In the genomic region with DNA sequence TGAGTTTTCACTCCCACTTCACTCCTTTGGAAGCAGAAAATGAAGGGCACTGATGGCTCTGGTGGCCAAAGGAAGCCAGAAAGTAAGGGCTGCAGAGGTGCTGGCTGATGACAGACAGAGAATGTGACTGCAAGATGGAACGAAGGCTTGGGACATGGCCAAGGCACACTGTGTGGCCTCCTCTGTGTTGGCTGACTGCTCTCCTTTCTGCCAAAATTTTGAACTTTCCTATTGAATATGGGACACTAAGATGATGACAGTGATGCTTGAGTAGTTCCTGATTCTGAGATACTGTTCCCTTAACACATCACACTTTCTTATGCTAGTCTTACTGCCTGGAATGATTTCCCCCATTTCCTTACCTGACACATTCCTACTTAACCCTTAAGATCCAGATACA, we compare ENCODE assay signal across 2 cellular contexts.
TF ChIP-seq lines count a peak whose summit lies in the region.

No MANE protein-coding gene starts in this region.

TF ChIP-seq in IMR-90, 13 proteins besides CTCF, POLR2A, EP300 and RAD21:
- TF ChIP-seq MAZ (IDR thresholded peaks at IDR 0.05; ENCODE audit: borderline replicate concordance, low read depth, low read length) (no peak), MXI1 (IDR thresholded peaks at IDR 0.05; ENCODE audit: borderline replicate concordance, low read depth, low read length) (no peak), SMC3 (IDR thresholded peaks at IDR 0.05; ENCODE audit: low read depth, low read length) (no peak), MAFK (IDR thresholded peaks at IDR 0.05; ENCODE audit: low read depth, low read length) (no peak), RCOR1 (IDR thresholded peaks at IDR 0.05; ENCODE audit: insufficient replicate concordance, low read length) (no peak), CHD1 (IDR thresholded peaks at IDR 0.05; ENCODE audit: low read depth, low read length) (no peak), CEBPB (IDR thresholded peaks at IDR 0.05; ENCODE audit: low read depth, low read length) (no peak), NFE2L2 (IDR thresholded peaks at IDR 0.05; ENCODE audit: low read depth, low read length) (no peak), BHLHE40 (IDR thresholded peaks at IDR 0.05; ENCODE audit: low read depth, low read length) (no peak), FOS (IDR thresholded peaks at IDR 0.05; ENCODE audit: low read depth, low read length) (no peak), RFX5 (IDR thresholded peaks at IDR 0.05; ENCODE audit: low read depth, low read length) (no peak)
- TF ChIP-seq, protein P1, sequence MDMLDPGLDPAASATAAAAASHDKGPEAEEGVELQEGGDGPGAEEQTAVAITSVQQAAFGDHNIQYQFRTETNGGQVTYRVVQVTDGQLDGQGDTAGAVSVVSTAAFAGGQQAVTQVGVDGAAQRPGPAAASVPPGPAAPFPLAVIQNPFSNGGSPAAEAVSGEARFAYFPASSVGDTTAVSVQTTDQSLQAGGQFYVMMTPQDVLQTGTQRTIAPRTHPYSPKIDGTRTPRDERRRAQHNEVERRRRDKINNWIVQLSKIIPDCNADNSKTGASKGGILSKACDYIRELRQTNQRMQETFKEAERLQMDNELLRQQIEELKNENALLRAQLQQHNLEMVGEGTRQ (IDR thresholded peaks at IDR 0.05; ENCODE audit: low read depth, low read length): no peak
- TF ChIP-seq, protein P2, sequence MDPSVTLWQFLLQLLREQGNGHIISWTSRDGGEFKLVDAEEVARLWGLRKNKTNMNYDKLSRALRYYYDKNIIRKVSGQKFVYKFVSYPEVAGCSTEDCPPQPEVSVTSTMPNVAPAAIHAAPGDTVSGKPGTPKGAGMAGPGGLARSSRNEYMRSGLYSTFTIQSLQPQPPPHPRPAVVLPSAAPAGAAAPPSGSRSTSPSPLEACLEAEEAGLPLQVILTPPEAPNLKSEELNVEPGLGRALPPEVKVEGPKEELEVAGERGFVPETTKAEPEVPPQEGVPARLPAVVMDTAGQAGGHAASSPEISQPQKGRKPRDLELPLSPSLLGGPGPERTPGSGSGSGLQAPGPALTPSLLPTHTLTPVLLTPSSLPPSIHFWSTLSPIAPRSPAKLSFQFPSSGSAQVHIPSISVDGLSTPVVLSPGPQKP (IDR thresholded peaks at IDR 0.05; ENCODE audit: borderline replicate concordance, low read depth, low read length): no peak

TF ChIP-seq in H1, 55 proteins besides CTCF, POLR2A, EP300 and RAD21:
- TF ChIP-seq SIX5 (IDR thresholded peaks at IDR 0.05; ENCODE audit: low read depth, low read length) (no peak), EGR1 (IDR thresholded peaks at IDR 0.05; ENCODE audit: borderline replicate concordance, low read depth, low read length) (no peak), CBX8 (IDR thresholded peaks at IDR 0.05; ENCODE audit: borderline replicate concordance, low read depth, low read length) (no peak), KDM5A (IDR thresholded peaks at IDR 0.05; ENCODE audit: low read length) (no peak), TEAD4 (IDR thresholded peaks at IDR 0.05; ENCODE audit: low read depth, low read length) (no peak), JUND (IDR thresholded peaks at IDR 0.05; ENCODE audit: low read length) (no peak)
